ENCODE assay signal across 9 cellular contexts in the genomic region with DNA sequence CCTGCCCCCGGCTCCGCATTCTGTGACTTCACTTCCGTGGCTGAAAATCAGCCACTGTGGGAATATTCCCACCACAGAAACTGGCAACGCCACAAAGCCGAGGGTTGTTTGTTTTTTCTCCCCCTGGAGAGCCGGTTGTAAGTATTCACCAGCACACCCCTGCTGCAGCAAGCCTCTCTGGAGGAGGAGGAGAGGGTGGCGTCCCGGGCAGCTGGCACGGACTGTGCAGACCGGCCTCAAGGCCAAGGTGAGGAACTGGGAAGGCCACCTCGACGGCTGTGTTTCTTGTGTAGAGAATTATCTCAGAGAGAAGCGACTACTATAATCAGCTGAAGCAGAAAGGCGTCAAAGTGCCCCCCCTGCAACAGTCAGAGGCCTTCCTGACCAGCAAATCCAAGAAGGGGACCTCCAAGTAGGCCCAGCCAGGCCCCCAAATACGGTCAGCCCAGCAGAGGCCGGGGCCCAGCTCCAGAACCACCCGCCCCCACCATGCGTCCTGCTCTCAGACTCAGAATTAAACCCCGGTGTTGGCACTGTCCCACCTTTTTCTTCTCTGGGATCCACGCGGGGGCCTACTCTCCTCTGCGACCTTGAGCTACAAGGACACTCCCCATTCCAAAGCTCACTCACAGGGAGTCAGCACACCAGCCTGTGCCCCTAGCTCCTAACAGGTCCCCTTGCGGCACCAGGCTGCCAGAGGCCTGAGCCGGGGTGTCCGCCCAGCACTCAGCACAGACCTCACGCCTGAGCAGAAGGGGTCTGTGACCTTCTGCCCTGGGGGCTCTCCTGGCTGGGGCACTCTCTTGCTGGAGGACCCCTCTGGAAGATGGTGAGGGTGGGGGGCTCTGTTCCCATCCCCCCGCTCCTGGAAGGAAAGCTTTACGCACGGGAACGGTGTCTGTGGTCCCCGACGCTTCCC. TPM values are rescaled to one million over a fixed set of nuclear protein-coding genes. Genes with fewer than 3 reads are reported as not detected.
A peak's percentile ranks its signal among the peaks of the same experiment; 100 is the strongest.
DNase-seq lines count a peak whose midpoint lies in the region; ATAC-seq, FAIRE-seq and TF ChIP-seq lines count a peak whose summit lies in the region.
"Had no signal": no experiment of that assay in that cellular context is flagged by ENCODE, and none has a peak within 500 bp of the region (broad histone marks: within the 10 kb centered on the region; RNA-seq: fewer than 3 reads in every experiment).

No MANE protein-coding gene starts in this region.

- peaks cover 0 to 3% of the 10 kb centered on the region in 2 donors for H3K27me3 ChIP-seq in Peyer's patch
- no peaks in the 10 kb centered on the region for H3K27me3 ChIP-seq in pancreas

- no peak for TF ChIP-seq POLR2A in Peyer's patch (IDR thresholded peaks at IDR 0.05)

- H3K36me3 ChIP-seq in Peyer's patch (no peaks in the 10 kb centered on the region), pancreas (no peaks in the 10 kb centered on the region)

- DNase-seq in ELF-1 (ENCODE audit: low read depth, low spot score): peak; percentile 38
- DNase-seq in Peyer's patch: peak in 1 of 3 donors; percentile 44
- no peak for DNase-seq in fibroblast of mammary gland (ENCODE audit: low read depth)
- peak in 1 of 6 donors; percentile 49 for DNase-seq in pancreas
- no peak for DNase-seq in GM13977 (ENCODE audit: low spot score)
- no peak for DNase-seq in COR-L47 (lab: John Stamatoyannopoulos, UW)
- DNase-seq in 8988T: no peak
- DNase-seq in KBM-7: no peak

- in situ Hi-C loops in GM13977 (cut with MboI; ENCODE audit: low pct_unique_long_range_greater_than_20kb, low sequenced_read_pairs, unreplicated experiment): no loop called here
- in situ Hi-C loops in KBM-7 (cut with MboI; ENCODE audit: low pct_unique_long_range_greater_than_20kb, low sequenced_read_pairs): no loop called here

- intact Hi-C loops in pancreas (cut with DNase I): no loop called here

- TF ChIP-seq CTCF in Peyer's patch (IDR thresholded peaks at IDR 0.05) (no peak), fibroblast of mammary gland (conservative IDR thresholded peaks at IDR 0.05; ENCODE audit: control insufficient read depth, insufficient read depth, low read depth, low read length) (no peak), pancreas (IDR thresholded peaks at IDR 0.05) (no peak), GM13977 (IDR thresholded peaks at IDR 0.05; ENCODE audit: extremely low read depth, insufficient read depth, missing control alignments) (no peak)

- H3K9me3 ChIP-seq in Peyer's patch (no peaks in the 10 kb centered on the region), pancreas (no peaks in the 10 kb centered on the region)

- H3K4me1 ChIP-seq in Peyer's patch: peaks cover 8 to 36% (median 19%) of the 10 kb centered on the region in 4 donors
- H3K4me1 ChIP-seq in pancreas: peaks cover 5 to 9% (median 8%) of the 10 kb centered on the region in 3 donors

- peak overlapping the region in 1 of 4 donors; percentile 78 for H3K27ac ChIP-seq in Peyer's patch
- H3K27ac ChIP-seq in pancreas: peak overlapping the region in 2 of 4 donors; percentile 10 to 39

- FAIRE-seq in pancreas (lab: Jason Lieb, UNC): no peak

- ATAC-seq in pancreas: peak in 3 of 4 donors; percentile 2 to 14 (median 4)

- WGBS in pancreas, 2 donors: 29 to 30% methylated on average over 29 to 32 of the region's 32 CpGs

- peak overlapping the region; percentile 66 to 89 (median 76) for H3K4me3 ChIP-seq in Peyer's patch
- peak overlapping the region; percentile 31 for H3K4me3 ChIP-seq in fibroblast of mammary gland (ENCODE audit: control insufficient read depth, low read depth, low read length)
- H3K4me3 ChIP-seq in pancreas: peak overlapping the region; percentile 60 to 90 (median 80)

RNA-seq across cellular contexts. Expression of gene SMIM1, which starts 1.2 kb away (rescaled TPM):
- total RNA-seq in Peyer's patch (not detected), pancreas (1 to 10 TPM; 3.1 to 6.8 (median 5.8) TPM)
- polyA plus RNA-seq in pancreas: 10 to 100 TPM; 10.3 to 15.1 TPM

RNA-seq across cellular contexts. Expression of gene CCDC27, which starts 19.1 kb away (rescaled TPM):
- not detected for total RNA-seq in Peyer's patch
- total RNA-seq in pancreas: under 1 TPM in 1 of 6 donors, not detected in 5; 0.04 TPM
- polyA plus RNA-seq in pancreas: not detected
- total RNA-seq: left cardiac atrium had no signal

RNA-seq across cellular contexts. Expression of gene LRRC47, which starts 24.9 kb away (rescaled TPM):
- total RNA-seq in Peyer's patch (10 to 100 TPM; 31.3 to 99.0 (median 40.8) TPM), pancreas (10 to 100 TPM; 21.1 to 34.3 (median 27.5) TPM)
- 10 to 100 TPM; 15.7 to 24.6 TPM for polyA plus RNA-seq in pancreas
